ENCODE assay signal across 28 cellular contexts in genomic region chr9:8888592-8888991, GRCh38.
"Had no signal": no experiment of that assay in that cellular context is flagged by ENCODE, and none has a peak within 500 bp of the region (broad histone marks: within the 10 kb centered on the region; RNA-seq: fewer than 3 reads in every experiment).

No MANE protein-coding gene starts in this region.

- ATAC-seq: activated T-cell treated with anti-CD3 and anti-CD28 coated beads, Interleukin-2, amount 50 U/mL, for 4 hours; activated T-helper 17 cell treated with anti-CD3 and anti-CD28 coated beads, Interleukin-2, amount 50 U/mL, for 72 hours; esophagus mucosa; WTC11 had no signal

- H3K27me3 ChIP-seq: brain microvascular endothelial cell, dorsolateral prefrontal cortex had no signal

- FAIRE-seq: astrocyte, bronchial epithelial cell, frontal cortex, TTC549 had no signal

- H3K27ac ChIP-seq: brain microvascular endothelial cell, coronary artery, VCaP had no signal

- H3K36me3 ChIP-seq: brain microvascular endothelial cell had no signal

- H3K4me3 ChIP-seq: coronary artery had no signal

- DNase-seq: activated CD4-positive, alpha-beta memory T cell treated with anti-CD3 and anti-CD28 coated beads, Interleukin-2, amount 10 ng/mL, durations not matched to agents 7 days and 5 days; activated CD4-positive, alpha-beta T cell treated with anti-CD3 and anti-CD28 coated beads for 1 hour; activated CD4-positive, alpha-beta T cell treated with anti-CD3 and anti-CD28 coated beads for 4 hours; activated CD4-positive, alpha-beta T cell treated with anti-CD3 and anti-CD28 coated beads, Interleukin-2, amount 10 ng/mL, durations not matched to agents 7 days and 5 days; activated CD4-positive, alpha-beta T cell treated with anti-CD3 and anti-CD28 coated beads, Interleukin-2, amount 50 U/mL, for 4 hours; activated effector memory CD4-positive, alpha-beta T cell treated with Interleukin-2 at 50 U/mL for 16 hours; activated gamma-delta T cell treated with Interleukin-2 at 50 U/mL for 16 hours; activated naive CD4-positive, alpha-beta T cell treated with anti-CD3 and anti-CD28 coated beads, Interleukin-2, amount 50 U/mL, for 16 hours; activated naive CD4-positive, alpha-beta T cell treated with Interleukin-2 at 50 U/mL for 16 hours; activated T-cell treated with anti-CD3 and anti-CD28 coated beads, Interleukin-2, amount 50 U/mL, for 4 hours; amniotic stem cell; anterior cingulate cortex; brain microvascular endothelial cell; dorsolateral prefrontal cortex; effector memory CD4-positive, alpha-beta T cell; endodermal cell; foreskin fibroblast; head of caudate nucleus; T-helper 2 cell had no signal
